1 cellular context compared by ENCODE assay signal in the genomic region with DNA sequence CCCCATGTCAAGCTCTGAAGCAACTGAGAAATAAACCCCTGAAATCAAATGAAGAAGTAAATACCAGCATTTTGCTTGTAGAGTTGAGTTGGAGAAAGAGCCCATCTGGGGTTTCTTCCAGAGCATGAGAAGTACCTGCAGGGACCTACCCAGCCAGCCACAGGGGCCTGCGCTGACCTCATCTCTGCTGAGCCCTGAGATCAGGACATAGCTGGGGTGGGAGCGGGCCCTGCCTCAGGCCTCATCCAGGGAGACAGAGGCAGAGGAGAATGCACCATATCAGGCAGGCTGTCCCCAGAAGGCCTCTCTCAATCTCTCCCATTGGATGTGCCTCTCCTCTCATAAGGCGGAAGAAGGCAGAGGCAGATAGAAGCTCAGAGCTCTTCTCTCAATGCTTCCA.
TF ChIP-seq lines count a peak whose summit lies in the region.

No MANE protein-coding gene starts in this region.

TF ChIP-seq in GM23338, 12 proteins besides CTCF, POLR2A, EP300 and RAD21 (continued from another document):
- TF ChIP-seq, protein P1, sequence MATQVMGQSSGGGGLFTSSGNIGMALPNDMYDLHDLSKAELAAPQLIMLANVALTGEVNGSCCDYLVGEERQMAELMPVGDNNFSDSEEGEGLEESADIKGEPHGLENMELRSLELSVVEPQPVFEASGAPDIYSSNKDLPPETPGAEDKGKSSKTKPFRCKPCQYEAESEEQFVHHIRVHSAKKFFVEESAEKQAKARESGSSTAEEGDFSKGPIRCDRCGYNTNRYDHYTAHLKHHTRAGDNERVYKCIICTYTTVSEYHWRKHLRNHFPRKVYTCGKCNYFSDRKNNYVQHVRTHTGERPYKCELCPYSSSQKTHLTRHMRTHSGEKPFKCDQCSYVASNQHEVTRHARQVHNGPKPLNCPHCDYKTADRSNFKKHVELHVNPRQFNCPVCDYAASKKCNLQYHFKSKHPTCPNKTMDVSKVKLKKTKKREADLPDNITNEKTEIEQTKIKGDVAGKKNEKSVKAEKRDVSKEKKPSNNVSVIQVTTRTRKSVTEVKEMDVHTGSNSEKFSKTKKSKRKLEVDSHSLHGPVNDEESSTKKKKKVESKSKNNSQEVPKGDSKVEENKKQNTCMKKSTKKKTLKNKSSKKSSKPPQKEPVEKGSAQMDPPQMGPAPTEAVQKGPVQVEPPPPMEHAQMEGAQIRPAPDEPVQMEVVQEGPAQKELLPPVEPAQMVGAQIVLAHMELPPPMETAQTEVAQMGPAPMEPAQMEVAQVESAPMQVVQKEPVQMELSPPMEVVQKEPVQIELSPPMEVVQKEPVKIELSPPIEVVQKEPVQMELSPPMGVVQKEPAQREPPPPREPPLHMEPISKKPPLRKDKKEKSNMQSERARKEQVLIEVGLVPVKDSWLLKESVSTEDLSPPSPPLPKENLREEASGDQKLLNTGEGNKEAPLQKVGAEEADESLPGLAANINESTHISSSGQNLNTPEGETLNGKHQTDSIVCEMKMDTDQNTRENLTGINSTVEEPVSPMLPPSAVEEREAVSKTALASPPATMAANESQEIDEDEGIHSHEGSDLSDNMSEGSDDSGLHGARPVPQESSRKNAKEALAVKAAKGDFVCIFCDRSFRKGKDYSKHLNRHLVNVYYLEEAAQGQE (IDR thresholded peaks at IDR 0.05; ENCODE audit: unreplicated experiment): no peak
- no peak for TF ChIP-seq STAT1 (IDR thresholded peaks at IDR 0.05; ENCODE audit: unreplicated experiment)
- TF ChIP-seq, protein P2, sequence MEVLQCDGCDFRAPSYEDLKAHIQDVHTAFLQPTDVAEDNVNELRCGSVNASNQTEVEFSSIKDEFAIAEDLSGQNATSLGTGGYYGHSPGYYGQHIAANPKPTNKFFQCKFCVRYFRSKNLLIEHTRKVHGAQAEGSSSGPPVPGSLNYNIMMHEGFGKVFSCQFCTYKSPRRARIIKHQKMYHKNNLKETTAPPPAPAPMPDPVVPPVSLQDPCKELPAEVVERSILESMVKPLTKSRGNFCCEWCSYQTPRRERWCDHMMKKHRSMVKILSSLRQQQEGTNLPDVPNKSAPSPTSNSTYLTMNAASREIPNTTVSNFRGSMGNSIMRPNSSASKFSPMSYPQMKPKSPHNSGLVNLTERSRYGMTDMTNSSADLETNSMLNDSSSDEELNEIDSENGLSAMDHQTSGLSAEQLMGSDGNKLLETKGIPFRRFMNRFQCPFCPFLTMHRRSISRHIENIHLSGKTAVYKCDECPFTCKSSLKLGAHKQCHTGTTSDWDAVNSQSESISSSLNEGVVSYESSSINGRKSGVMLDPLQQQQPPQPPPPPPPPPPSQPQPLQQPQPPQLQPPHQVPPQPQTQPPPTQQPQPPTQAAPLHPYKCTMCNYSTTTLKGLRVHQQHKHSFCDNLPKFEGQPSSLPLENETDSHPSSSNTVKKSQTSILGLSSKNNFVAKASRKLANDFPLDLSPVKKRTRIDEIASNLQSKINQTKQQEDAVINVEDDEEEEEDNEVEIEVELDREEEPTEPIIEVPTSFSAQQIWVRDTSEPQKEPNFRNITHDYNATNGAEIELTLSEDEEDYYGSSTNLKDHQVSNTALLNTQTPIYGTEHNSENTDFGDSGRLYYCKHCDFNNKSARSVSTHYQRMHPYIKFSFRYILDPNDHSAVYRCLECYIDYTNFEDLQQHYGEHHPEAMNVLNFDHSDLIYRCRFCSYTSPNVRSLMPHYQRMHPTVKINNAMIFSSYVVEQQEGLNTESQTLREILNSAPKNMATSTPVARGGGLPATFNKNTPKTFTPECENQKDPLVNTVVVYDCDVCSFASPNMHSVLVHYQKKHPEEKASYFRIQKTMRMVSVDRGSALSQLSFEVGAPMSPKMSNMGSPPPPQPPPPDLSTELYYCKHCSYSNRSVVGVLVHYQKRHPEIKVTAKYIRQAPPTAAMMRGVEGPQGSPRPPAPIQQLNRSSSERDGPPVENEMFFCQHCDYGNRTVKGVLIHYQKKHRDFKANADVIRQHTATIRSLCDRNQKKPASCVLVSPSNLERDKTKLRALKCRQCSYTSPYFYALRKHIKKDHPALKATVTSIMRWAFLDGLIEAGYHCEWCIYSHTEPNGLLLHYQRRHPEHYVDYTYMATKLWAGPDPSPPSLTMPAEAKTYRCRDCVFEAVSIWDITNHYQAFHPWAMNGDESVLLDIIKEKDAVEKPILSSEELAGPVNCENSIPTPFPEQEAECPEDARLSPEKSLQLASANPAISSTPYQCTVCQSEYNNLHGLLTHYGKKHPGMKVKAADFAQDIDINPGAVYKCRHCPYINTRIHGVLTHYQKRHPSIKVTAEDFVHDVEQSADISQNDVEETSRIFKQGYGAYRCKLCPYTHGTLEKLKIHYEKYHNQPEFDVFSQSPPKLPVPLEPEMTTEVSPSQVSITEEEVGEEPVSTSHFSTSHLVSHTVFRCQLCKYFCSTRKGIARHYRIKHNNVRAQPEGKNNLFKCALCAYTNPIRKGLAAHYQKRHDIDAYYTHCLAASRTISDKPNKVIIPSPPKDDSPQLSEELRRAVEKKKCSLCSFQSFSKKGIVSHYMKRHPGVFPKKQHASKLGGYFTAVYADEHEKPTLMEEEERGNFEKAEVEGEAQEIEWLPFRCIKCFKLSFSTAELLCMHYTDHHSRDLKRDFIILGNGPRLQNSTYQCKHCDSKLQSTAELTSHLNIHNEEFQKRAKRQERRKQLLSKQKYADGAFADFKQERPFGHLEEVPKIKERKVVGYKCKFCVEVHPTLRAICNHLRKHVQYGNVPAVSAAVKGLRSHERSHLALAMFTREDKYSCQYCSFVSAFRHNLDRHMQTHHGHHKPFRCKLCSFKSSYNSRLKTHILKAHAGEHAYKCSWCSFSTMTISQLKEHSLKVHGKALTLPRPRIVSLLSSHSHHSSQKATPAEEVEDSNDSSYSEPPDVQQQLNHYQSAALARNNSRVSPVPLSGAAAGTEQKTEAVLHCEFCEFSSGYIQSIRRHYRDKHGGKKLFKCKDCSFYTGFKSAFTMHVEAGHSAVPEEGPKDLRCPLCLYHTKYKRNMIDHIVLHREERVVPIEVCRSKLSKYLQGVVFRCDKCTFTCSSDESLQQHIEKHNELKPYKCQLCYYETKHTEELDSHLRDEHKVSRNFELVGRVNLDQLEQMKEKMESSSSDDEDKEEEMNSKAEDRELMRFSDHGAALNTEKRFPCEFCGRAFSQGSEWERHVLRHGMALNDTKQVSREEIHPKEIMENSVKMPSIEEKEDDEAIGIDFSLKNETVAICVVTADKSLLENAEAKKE (CRISPR knock-in tag; IDR thresholded peaks at IDR 0.05): no peak
- TF ChIP-seq, protein P3, sequence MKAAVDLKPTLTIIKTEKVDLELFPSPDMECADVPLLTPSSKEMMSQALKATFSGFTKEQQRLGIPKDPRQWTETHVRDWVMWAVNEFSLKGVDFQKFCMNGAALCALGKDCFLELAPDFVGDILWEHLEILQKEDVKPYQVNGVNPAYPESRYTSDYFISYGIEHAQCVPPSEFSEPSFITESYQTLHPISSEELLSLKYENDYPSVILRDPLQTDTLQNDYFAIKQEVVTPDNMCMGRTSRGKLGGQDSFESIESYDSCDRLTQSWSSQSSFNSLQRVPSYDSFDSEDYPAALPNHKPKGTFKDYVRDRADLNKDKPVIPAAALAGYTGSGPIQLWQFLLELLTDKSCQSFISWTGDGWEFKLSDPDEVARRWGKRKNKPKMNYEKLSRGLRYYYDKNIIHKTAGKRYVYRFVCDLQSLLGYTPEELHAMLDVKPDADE (IDR thresholded peaks at IDR 0.05): no peak
- no peak for TF ChIP-seq POLR2AphosphoS5 (IDR thresholded peaks at IDR 0.05; ENCODE audit: low read depth)
- TF ChIP-seq JUNB (IDR thresholded peaks at IDR 0.05; ENCODE audit: unreplicated experiment): no peak
- no peak for TF ChIP-seq EZH2phosphoT487 (IDR thresholded peaks at IDR 0.05; ENCODE audit: unreplicated experiment)
- no peak for TF ChIP-seq NANOG (IDR thresholded peaks at IDR 0.05; ENCODE audit: borderline replicate concordance)
- TF ChIP-seq ZNF331 (CRISPR knock-in tag; IDR thresholded peaks at IDR 0.05; ENCODE audit: low read depth): no peak
- TF ChIP-seq EZH2 (IDR thresholded peaks at IDR 0.05; ENCODE audit: low read depth, unreplicated experiment): no peak
- TF ChIP-seq CREB1 (CRISPR knock-in tag; IDR thresholded peaks at IDR 0.05; ENCODE audit: low read depth): no peak
